ENCODE assay signal across 26 cellular contexts in genomic region chr5:163622796-163623195, GRCh38.
"Had no signal": no experiment of that assay in that cellular context is flagged by ENCODE, and none has a peak within 500 bp of the region (broad histone marks: within the 10 kb centered on the region; RNA-seq: fewer than 3 reads in every experiment).

No MANE protein-coding gene starts in this region.

- DNase-seq: dorsolateral prefrontal cortex; effector CD4-positive, alpha-beta T cell; foreskin fibroblast; heart left ventricle; kidney; natural killer cell; stimulated activated CD4-positive, alpha-beta T cell treated with anti-CD3 and anti-CD28 coated beads, Interleukin-4, amount 100 ng/mL, for 4 hours; stimulated activated naive CD8-positive, alpha-beta T cell treated with anti-CD3 and anti-CD28 coated beads, Interleukin-15, Interleukin-2, amounts not matched to agents 100 U/mL and 50 U/mL, for 24 hours; substantia nigra; testis; tibial artery had no signal

- H3K36me3 Mint-ChIP-seq: memory B cell; natural killer cell; stimulated activated memory B cell treated with anti-CD40 and anti-IgM and Interleukin-4, amounts not matched to agents 10 μg/mL and 1 μg/mL and 100 μg/mL, for 72 hours; type B pancreatic cell had no signal

- ATAC-seq: esophagus mucosa; gastroesophageal sphincter; heart left ventricle; left lobe of liver; natural killer cell; sciatic nerve; stimulated activated memory B cell treated with anti-CD40 and anti-IgM and Interleukin-4, amounts not matched to agents 10 μg/mL and 1 μg/mL and 100 μg/mL, for 72 hours; stimulated activated naive CD8-positive, alpha-beta T cell treated with anti-CD3 and anti-CD28 coated beads, Interleukin-15, Interleukin-2, amounts not matched to agents 100 U/mL and 50 U/mL, for 24 hours had no signal

- H3K27me3 ChIP-seq: dorsolateral prefrontal cortex, gastroesophageal sphincter, heart left ventricle, hepatocyte, right atrium auricular region, testis, tibial artery had no signal

- H3K4me3 ChIP-seq: dorsolateral prefrontal cortex, gastroesophageal sphincter, heart left ventricle, hepatocyte, lung, right atrium auricular region, testis, tibial artery had no signal

- FAIRE-seq: colon, kidney, urothelium cell line had no signal

- H3K4me1 Mint-ChIP-seq: memory B cell; natural killer cell; stimulated activated memory B cell treated with anti-CD40 and anti-IgM and Interleukin-4, amounts not matched to agents 10 μg/mL and 1 μg/mL and 100 μg/mL, for 72 hours had no signal

- H2AFZ ChIP-seq: hepatocyte, parathyroid adenoma had no signal

- H3K4me2 ChIP-seq: hepatocyte had no signal

- H3K4me3 Mint-ChIP-seq: memory B cell; natural killer cell; stimulated activated memory B cell treated with anti-CD40 and anti-IgM and Interleukin-4, amounts not matched to agents 10 μg/mL and 1 μg/mL and 100 μg/mL, for 72 hours; type B pancreatic cell had no signal

- H3K9me3 ChIP-seq: gastroesophageal sphincter, heart left ventricle, right atrium auricular region, testis, tibial artery had no signal

- H3K79me2 ChIP-seq: hepatocyte, parathyroid adenoma had no signal

- H3K9me3 Mint-ChIP-seq: natural killer cell; stimulated activated memory B cell treated with anti-CD40 and anti-IgM and Interleukin-4, amounts not matched to agents 10 μg/mL and 1 μg/mL and 100 μg/mL, for 72 hours had no signal

- H3K27ac Mint-ChIP-seq: memory B cell; natural killer cell; progenitor cell of endocrine pancreas; stimulated activated memory B cell treated with anti-CD40 and anti-IgM and Interleukin-4, amounts not matched to agents 10 μg/mL and 1 μg/mL and 100 μg/mL, for 72 hours; type B pancreatic cell had no signal

- H3K36me3 ChIP-seq: gastroesophageal sphincter, heart left ventricle, right atrium auricular region, tibial artery had no signal

- H3K27me3 Mint-ChIP-seq: progenitor cell of endocrine pancreas; stimulated activated memory B cell treated with anti-CD40 and anti-IgM and Interleukin-4, amounts not matched to agents 10 μg/mL and 1 μg/mL and 100 μg/mL, for 72 hours had no signal

- H3K27ac ChIP-seq: dorsolateral prefrontal cortex, epithelial cell of prostate, gastroesophageal sphincter, heart left ventricle, hepatocyte, parathyroid adenoma, right atrium auricular region, testis, tibial artery had no signal

- H3K4me1 ChIP-seq: gastroesophageal sphincter, heart left ventricle, parathyroid adenoma, right atrium auricular region, testis, tibial artery had no signal

- H3K9ac ChIP-seq: parathyroid adenoma had no signal
